ENCODE assay signal across 14 cellular contexts in genomic region chr18:55858661-55859111, GRCh38.
DNase-seq lines count a peak whose midpoint lies in the region; ATAC-seq and TF ChIP-seq lines count a peak whose summit lies in the region.
"Had no signal": no experiment of that assay in that cellular context is flagged by ENCODE, and none has a peak within 500 bp of the region (broad histone marks: within the 10 kb centered on the region; RNA-seq: fewer than 3 reads in every experiment).

No MANE protein-coding gene starts in this region.

- H3K36me3 Mint-ChIP-seq in memory B cell, result no peaks in the 10 kb centered on the region
- H3K36me3 Mint-ChIP-seq: activated naive CD4-positive, alpha-beta T cell treated with anti-CD3 and anti-CD28 coated beads, Interleukin-2, amount 10 ng/mL, durations not matched to agents 7 days and 5 days; naive thymus-derived CD4-positive, alpha-beta T cell had no signal

- no peaks in the 10 kb centered on the region for H3K4me1 ChIP-seq in breast epithelium
- H3K4me1 ChIP-seq in mammary epithelial cell (ENCODE audit: insufficient read depth, low read length), result peaks cover 25% of the 10 kb centered on the region
- H3K4me1 ChIP-seq in suprapubic skin, result peaks cover 5% of the 10 kb centered on the region
- peaks cover 0 to 43% (median 5%) of the 10 kb centered on the region in 3 donors for H3K4me1 ChIP-seq in esophagus squamous epithelium
- H3K4me1 ChIP-seq: upper lobe of right lung had no signal

- no peak overlapping the region for H3K27ac Mint-ChIP-seq in memory B cell
- H3K27ac Mint-ChIP-seq: activated naive CD4-positive, alpha-beta T cell treated with anti-CD3 and anti-CD28 coated beads, Interleukin-2, amount 10 ng/mL, durations not matched to agents 7 days and 5 days; naive thymus-derived CD4-positive, alpha-beta T cell had no signal

- no TSS peak for BruUV-seq in mammary epithelial cell (replicated peaks; lab: Mats Ljungman, UMichigan)

- WGBS in mammary epithelial cell (ENCODE audit: low coverage, missing lambda C conversion rate), result 95% methylated on average over 11 of the region's 11 CpGs
- WGBS in suprapubic skin, result 66% methylated on average over 11 of the region's 11 CpGs
- WGBS in esophagus squamous epithelium, 2 donors, result 39 to 51% methylated on average over 11 of the region's 11 CpGs

- H4K20me1 ChIP-seq in mammary epithelial cell (ENCODE audit: insufficient read depth, low read length), result no peaks in the 10 kb centered on the region

- H3K9ac ChIP-seq in mammary epithelial cell (ENCODE audit: insufficient read depth, low read length), result no peak overlapping the region

- H3K79me2 ChIP-seq in mammary epithelial cell (ENCODE audit: insufficient read depth, low read length), result no peaks in the 10 kb centered on the region

- ATAC-seq in memory B cell (ENCODE audit: low read depth), result no peak
- ATAC-seq: esophagus mucosa; naive thymus-derived CD4-positive, alpha-beta T cell; upper lobe of right lung had no signal

- TF ChIP-seq EP300 in suprapubic skin (IDR thresholded peaks at IDR 0.05), result no peak

- TF ChIP-seq POLR2A in breast epithelium (IDR thresholded peaks at IDR 0.05) (no peak), suprapubic skin (IDR thresholded peaks at IDR 0.05) (no peak), esophagus squamous epithelium (IDR thresholded peaks at IDR 0.05) (no peak)

- H3K4me3 ChIP-seq in breast epithelium (peak overlapping the region in 2 of 3 donors; percentile 23 to 26), mammary epithelial cell (replicated peaks in 1 of 3; ENCODE audit: insufficient read depth in 1 of 3, low read depth in 2 of 3, low read length in 3 of 3) (no peak overlapping the region), suprapubic skin (peak overlapping the region; percentile 30), esophagus squamous epithelium (peak overlapping the region in 1 of 4 donors; percentile 35)
- H3K4me3 ChIP-seq: upper lobe of right lung had no signal

- in situ Hi-C loops in mammary epithelial cell (cut with MboI; ENCODE audit: low sequenced_read_pairs in 2 of 2), result loop anchor here in 1 of 2 donors (10.0 kb wide), 1 partner anchor 444 kb away; no protein-coding TSS in a partner anchor

- dilution Hi-C loops in mammary epithelial cell (cut with HindIII; ENCODE audit: low sequenced_read_pairs), result no loop called here

- no peaks in the 10 kb centered on the region for H3K9me3 Mint-ChIP-seq in memory B cell
- H3K9me3 Mint-ChIP-seq: activated naive CD4-positive, alpha-beta T cell treated with anti-CD3 and anti-CD28 coated beads, Interleukin-2, amount 10 ng/mL, durations not matched to agents 7 days and 5 days had no signal

- TF ChIP-seq CTCF in breast epithelium (IDR thresholded peaks at IDR 0.05) (no peak), mammary epithelial cell (conservative IDR thresholded peaks at IDR 0.05 in 1 of 2, IDR thresholded peaks at IDR 0.05 in 1 of 2; ENCODE audit: extremely low read depth in 1 of 2, insufficient read depth in 1 of 2, low read depth in 1 of 2, low read length in 2 of 2) (no peak), suprapubic skin (IDR thresholded peaks at IDR 0.05) (no peak), esophagus squamous epithelium (IDR thresholded peaks at IDR 0.05) (no peak)

- no peak overlapping the region for H3K27ac ChIP-seq in breast epithelium
- H3K27ac ChIP-seq in mammary epithelial cell (ENCODE audit: insufficient read depth, low read depth, low read length), result no peak overlapping the region
- H3K27ac ChIP-seq in caudate nucleus (ENCODE audit: low read depth, low read length), result peak overlapping the region; percentile 40
- no peak overlapping the region for H3K27ac ChIP-seq in suprapubic skin
- no peak overlapping the region for H3K27ac ChIP-seq in esophagus squamous epithelium
- H3K27ac ChIP-seq: upper lobe of right lung had no signal

- peaks cover 6% of the 10 kb centered on the region for H3K4me1 Mint-ChIP-seq in memory B cell
- H3K4me1 Mint-ChIP-seq: activated naive CD4-positive, alpha-beta T cell treated with anti-CD3 and anti-CD28 coated beads, Interleukin-2, amount 10 ng/mL, durations not matched to agents 7 days and 5 days; naive thymus-derived CD4-positive, alpha-beta T cell had no signal

- intact Hi-C loops in breast epithelium (cut with DNase I; ENCODE audit: low total_unique reads) (no loop called here), mammary epithelial cell (cut with micrococcal nuclease) (no loop called here), esophagus squamous epithelium (cut with DNase I) (no loop called here)

- POLR2A ChIA-PET in HEK293T (lab: Yijun Ruan, JAX), result no interaction called here

- H3K36me3 ChIP-seq in breast epithelium (no peaks in the 10 kb centered on the region), mammary epithelial cell (ENCODE audit: insufficient read depth, low read length) (no peaks in the 10 kb centered on the region), suprapubic skin (no peaks in the 10 kb centered on the region), esophagus squamous epithelium (no peaks in the 10 kb centered on the region)
- H3K36me3 ChIP-seq: upper lobe of right lung had no signal

- H3K9me3 ChIP-seq in breast epithelium, result no peaks in the 10 kb centered on the region
- no peaks in the 10 kb centered on the region for H3K9me3 ChIP-seq in mammary epithelial cell (replicated peaks; ENCODE audit: insufficient read depth, low read length)
- H3K9me3 ChIP-seq in suprapubic skin, result no peaks in the 10 kb centered on the region
- no peaks in the 10 kb centered on the region for H3K9me3 ChIP-seq in esophagus squamous epithelium
- H3K9me3 ChIP-seq: upper lobe of right lung had no signal

- H3K27me3 Mint-ChIP-seq in memory B cell, result peaks cover 4% of the 10 kb centered on the region
- H3K27me3 Mint-ChIP-seq: activated naive CD4-positive, alpha-beta T cell treated with anti-CD3 and anti-CD28 coated beads, Interleukin-2, amount 10 ng/mL, durations not matched to agents 7 days and 5 days; naive thymus-derived CD4-positive, alpha-beta T cell had no signal

- CTCF ChIA-PET in mammary epithelial cell (lab: Charles Lee; ENCODE audit: low non-redundant PET), result no interaction called here
- CTCF ChIA-PET in HEK293T (lab: Yijun Ruan, JAX), result interaction anchor here (0.7 kb wide), 1 partner anchor 444 kb away, joined by 3 read pairs; no protein-coding TSS in a partner anchor

- peak overlapping the region; percentile 59 for H3K4me3 Mint-ChIP-seq in memory B cell
- H3K4me3 Mint-ChIP-seq: activated naive CD4-positive, alpha-beta T cell treated with anti-CD3 and anti-CD28 coated beads, Interleukin-2, amount 10 ng/mL, durations not matched to agents 7 days and 5 days; naive thymus-derived CD4-positive, alpha-beta T cell had no signal

- no peak overlapping the region for H3K4me2 ChIP-seq in mammary epithelial cell (ENCODE audit: insufficient read depth, low read depth, low read length)

- no peaks in the 10 kb centered on the region for H3K27me3 ChIP-seq in breast epithelium
- H3K27me3 ChIP-seq in mammary epithelial cell (ENCODE audit: insufficient read depth, low read length), result no peaks in the 10 kb centered on the region
- no peaks in the 10 kb centered on the region for H3K27me3 ChIP-seq in suprapubic skin
- no peaks in the 10 kb centered on the region for H3K27me3 ChIP-seq in esophagus squamous epithelium
- H3K27me3 ChIP-seq: upper lobe of right lung had no signal

- DNase-seq in breast epithelium (ENCODE audit: low spot score in 2 of 2) (no peak), mammary epithelial cell (no peak), caudate nucleus (lab: John Stamatoyannopoulos, UW) (no peak), memory B cell (ENCODE audit: low spot score in 2 of 2) (no peak), suprapubic skin (ENCODE audit: low spot score in 2 of 2) (no peak), esophagus squamous epithelium (lab: John Stamatoyannopoulos, UW) (no peak), NOMO-1 treated with DMSO at 0.1 percent for 48 hours (lab: John Stamatoyannopoulos, UW; ENCODE audit: unreplicated experiment) (no peak), HEK293T (ENCODE audit: extremely low spot score) (no peak)
- DNase-seq: activated naive CD4-positive, alpha-beta T cell treated with anti-CD3 and anti-CD28 coated beads, Interleukin-2, amount 10 ng/mL, durations not matched to agents 7 days and 5 days; naive thymus-derived CD4-positive, alpha-beta T cell; NCI-H1930; SHP77 treated with DMSO at 0.1 percent for 48 hours; upper lobe of right lung had no signal

- H2AFZ ChIP-seq in mammary epithelial cell (ENCODE audit: low read depth, low read length), result no peak overlapping the region

TF ChIP-seq in HEK293T, 16 proteins besides CTCF, POLR2A, EP300 and RAD21:
- TF ChIP-seq ZNF384 (IDR thresholded peaks at IDR 0.05) (no peak), L3MBTL2 (conservative IDR thresholded peaks at IDR 0.05) (no peak), CTBP1 (IDR thresholded peaks at IDR 0.05; ENCODE audit: borderline replicate concordance) (no peak), BHLHE40 (IDR thresholded peaks at IDR 0.05; ENCODE audit: borderline replicate concordance) (no peak), FOXA1 (IDR thresholded peaks at IDR 0.05) (no peak)

Comparison
In these comparisons a context has a peak if more than half of its experiments do, and no peak if none do; other contexts are left out.
1. H3K4me3 ChIP-seq: peak in breast epithelium (2 of 3) and suprapubic skin (single experiment); none in mammary epithelial cell (0 of 3).